20 cellular contexts compared by ENCODE assay signal in the genomic region with DNA sequence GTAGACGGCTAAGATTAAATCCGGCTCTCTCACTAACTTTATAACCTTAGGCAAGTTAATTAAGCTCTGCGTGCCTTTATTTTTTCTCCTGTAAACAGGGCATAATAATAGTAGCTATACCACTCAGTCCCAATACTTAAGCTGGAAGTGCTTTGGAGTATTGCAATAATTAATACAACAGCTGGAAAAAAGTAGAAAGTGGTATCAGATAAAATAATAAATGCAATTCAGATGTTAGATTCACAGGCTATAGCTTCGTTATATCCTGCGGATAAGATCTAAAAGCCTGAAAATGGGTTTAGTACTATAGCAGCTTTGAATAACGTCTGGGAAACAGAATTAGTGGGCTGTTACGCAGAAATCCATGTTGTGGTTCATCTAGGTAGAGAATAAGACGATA. TPM values are rescaled to one million over a fixed set of nuclear protein-coding genes. Genes with fewer than 3 reads are reported as not detected.
DNase-seq lines count a peak whose midpoint lies in the region; ATAC-seq, FAIRE-seq and TF ChIP-seq lines count a peak whose summit lies in the region.
"Had no signal": no experiment of that assay in that cellular context is flagged by ENCODE, and none has a peak within 500 bp of the region (broad histone marks: within the 10 kb centered on the region; RNA-seq: fewer than 3 reads in every experiment).

No MANE protein-coding gene starts in this region.

- peaks cover 48% of the 10 kb centered on the region for H4K20me1 ChIP-seq in Karpas-422 (ENCODE audit: insufficient read depth, low read depth, low read length)

- no peak for ATAC-seq in A549
- ATAC-seq in SK-N-SH treated with all-trans-retinoic acid at 6 μM for 48 hours, result no peak
- ATAC-seq in GM18909 (IDR thresholded peaks at IDR 0.05; ENCODE audit: poor library complexity, unreplicated experiment), result no peak
- ATAC-seq: CD8-positive, alpha-beta T cell had no signal

- POLR2A ChIA-PET in A549 (lab: Yijun Ruan, JAX), result no interaction called here

- H3K4me3 ChIP-seq in A549 (no peak overlapping the region), Karpas-422 (ENCODE audit: low read length) (no peak overlapping the region), neutrophil (ENCODE audit: low read depth in 1 of 2, low read length in 1 of 2) (peak overlapping the region in 1 of 2 experiments; percentile 13), stomach (no peak overlapping the region), left ventricle myocardium inferior (no peak overlapping the region)
- H3K4me3 ChIP-seq: BLaER1 treated with 17β-estradiol and CSF1 and Interleukin-3, amounts not matched to agents 10 nM and 100 nM had no signal

- H3K9ac ChIP-seq in Karpas-422 (ENCODE audit: low read length), result no peak overlapping the region
- H3K9ac ChIP-seq: BLaER1 treated with 17β-estradiol and CSF1 and Interleukin-3, amounts not matched to agents 10 nM and 100 nM had no signal

- H3K9me3 ChIP-seq in A549 (peaks cover 9% of the 10 kb centered on the region; the same call in 2 of the 3 replicates), Karpas-422 (ENCODE audit: low read length) (no peaks in the 10 kb centered on the region), neutrophil (no peaks in the 10 kb centered on the region), stomach (no peaks in the 10 kb centered on the region), left ventricle myocardium inferior (replicated peaks) (peaks cover 9% of the 10 kb centered on the region)

- no peak for DNase-seq in A549 (ENCODE audit: low read depth in 1 of 2, low spot score in 1 of 2)
- DNase-seq in Karpas-422, result no peak
- DNase-seq in stomach, result no peak
- no peak for DNase-seq in left ventricle myocardium inferior
- DNase-seq: 8988T; Caco-2; Calu3; CD4-positive, alpha-beta T cell; CD8-positive, alpha-beta T cell; DMS79 treated with DMSO at 0.1 percent for 48 hours; GF-D8 had no signal

- H3K27me3 ChIP-seq in Karpas-422 (ENCODE audit: low read length), result no peaks in the 10 kb centered on the region
- no peaks in the 10 kb centered on the region for H3K27me3 ChIP-seq in neutrophil
- H3K27me3 ChIP-seq in stomach, result no peaks in the 10 kb centered on the region
- no peaks in the 10 kb centered on the region for H3K27me3 ChIP-seq in left ventricle myocardium inferior (ENCODE audit: low read depth)
- H3K27me3 ChIP-seq: BLaER1 treated with 17β-estradiol and CSF1 and Interleukin-3, amounts not matched to agents 10 nM and 100 nM had no signal

- 92% methylated on average over 8 of the region's 8 CpGs for WGBS in A549 (ENCODE audit: missing lambda C conversion rate)
- WGBS in stomach, 5 donors, result 92 to 98% (median 95%) methylated on average over 8 of the region's 8 CpGs

- intact Hi-C loops in stomach (cut with DNase I; ENCODE audit: low total_unique reads) (no loop called here), left ventricle myocardium inferior (cut with micrococcal nuclease) (no loop called here)

- H3K9me2 ChIP-seq in Karpas-422 (replicated peaks; ENCODE audit: insufficient read depth, low read length), result no peaks in the 10 kb centered on the region

- no peak overlapping the region for H2AFZ ChIP-seq in Karpas-422 (ENCODE audit: low read length)

- no peak for TF ChIP-seq POLR2A in A549 (IDR thresholded peaks at IDR 0.05; ENCODE audit: low read length)
- no peak for TF ChIP-seq POLR2A in stomach (IDR thresholded peaks at IDR 0.05)

- no peak for FAIRE-seq in A549 (lab: Jason Lieb, UNC)
- FAIRE-seq: A204.1, D721Med, G401.6, GM12891 had no signal

- CTCF ChIA-PET in A549 (lab: Yijun Ruan, JAX), result interaction anchor here (1.2 to 1.5 kb wide), 3 partner anchors 13 to 29 kb away, joined by 3 to 4 read pairs (median 4); no protein-coding TSS in a partner anchor

- H3K36me3 ChIP-seq in Karpas-422 (ENCODE audit: insufficient read depth, low read length), result peaks cover 69% of the 10 kb centered on the region
- peaks cover 20% of the 10 kb centered on the region for H3K36me3 ChIP-seq in neutrophil
- no peaks in the 10 kb centered on the region for H3K36me3 ChIP-seq in stomach
- H3K36me3 ChIP-seq in left ventricle myocardium inferior, result no peaks in the 10 kb centered on the region

- H3K4me2 ChIP-seq in A549, result peak overlapping the region; percentile 65; the same call in 1 of the 3 replicates
- no peak overlapping the region for H3K4me2 ChIP-seq in Karpas-422 (ENCODE audit: low read depth, low read length, poor library complexity, severe bottlenecking)

- H3K79me2 ChIP-seq in Karpas-422 (ENCODE audit: low read length), result peaks cover 99% of the 10 kb centered on the region

- no peak for TF ChIP-seq CTCF in A549 (IDR thresholded peaks at IDR 0.05)
- TF ChIP-seq CTCF in neutrophil (IDR thresholded peaks at IDR 0.05), result no peak
- TF ChIP-seq CTCF in stomach (IDR thresholded peaks at IDR 0.05), result no peak
- TF ChIP-seq CTCF in left ventricle myocardium inferior (IDR thresholded peaks at IDR 0.05; ENCODE audit: borderline replicate concordance), result no peak

- H3K4me1 ChIP-seq in A549, result peaks cover 57% of the 10 kb centered on the region
- peaks cover 61% of the 10 kb centered on the region for H3K4me1 ChIP-seq in Karpas-422 (ENCODE audit: low read length)
- peaks cover 74 to 96% of the 10 kb centered on the region in 2 experiments for H3K4me1 ChIP-seq in neutrophil (ENCODE audit: control insufficient read depth in 1 of 2, insufficient read depth in 1 of 2, low read depth in 1 of 2, low read length in 1 of 2)
- H3K4me1 ChIP-seq in stomach, result peaks cover 4 to 45% (median 17%) of the 10 kb centered on the region in 4 donors
- peaks cover 24% of the 10 kb centered on the region for H3K4me1 ChIP-seq in left ventricle myocardium inferior
- H3K4me1 ChIP-seq: Caco-2 had no signal

- TF ChIP-seq RAD21 in A549 (conservative IDR thresholded peaks at IDR 0.05 in 1 of 2, IDR thresholded peaks at IDR 0.05 in 1 of 2), result no peak

- no peak for TF ChIP-seq EP300 in A549 (IDR thresholded peaks at IDR 0.05)
- TF ChIP-seq EP300 in stomach (IDR thresholded peaks at IDR 0.05), result no peak

- peak overlapping the region in 1 of 2 experiments; percentile 53; a peak in 1 of 6 replicates for H3K27ac ChIP-seq in A549
- H3K27ac ChIP-seq in Karpas-422 (ENCODE audit: low read length), result peak overlapping the region; percentile 44; the same call in 1 of the 2 replicates
- peak overlapping the region; percentile 72 for H3K27ac ChIP-seq in neutrophil
- H3K27ac ChIP-seq in stomach, result no peak overlapping the region
- no peak overlapping the region for H3K27ac ChIP-seq in left ventricle myocardium inferior (replicated peaks)
- H3K27ac ChIP-seq: BLaER1 treated with 17β-estradiol and CSF1 and Interleukin-3, amounts not matched to agents 10 nM and 100 nM; C4-2B had no signal

TF ChIP-seq in A549, 52 proteins besides CTCF, POLR2A, EP300 and RAD21:
- TF ChIP-seq, protein P1, sequence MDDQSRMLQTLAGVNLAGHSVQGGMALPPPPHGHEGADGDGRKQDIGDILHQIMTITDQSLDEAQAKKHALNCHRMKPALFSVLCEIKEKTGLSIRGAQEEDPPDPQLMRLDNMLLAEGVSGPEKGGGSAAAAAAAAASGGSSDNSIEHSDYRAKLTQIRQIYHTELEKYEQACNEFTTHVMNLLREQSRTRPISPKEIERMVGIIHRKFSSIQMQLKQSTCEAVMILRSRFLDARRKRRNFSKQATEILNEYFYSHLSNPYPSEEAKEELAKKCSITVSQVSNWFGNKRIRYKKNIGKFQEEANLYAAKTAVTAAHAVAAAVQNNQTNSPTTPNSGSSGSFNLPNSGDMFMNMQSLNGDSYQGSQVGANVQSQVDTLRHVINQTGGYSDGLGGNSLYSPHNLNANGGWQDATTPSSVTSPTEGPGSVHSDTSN (IDR thresholded peaks at IDR 0.05), result no peak
- TF ChIP-seq HEYL (CRISPR knock-in tag; IDR thresholded peaks at IDR 0.05), result no peak
- TF ChIP-seq, protein P2, sequence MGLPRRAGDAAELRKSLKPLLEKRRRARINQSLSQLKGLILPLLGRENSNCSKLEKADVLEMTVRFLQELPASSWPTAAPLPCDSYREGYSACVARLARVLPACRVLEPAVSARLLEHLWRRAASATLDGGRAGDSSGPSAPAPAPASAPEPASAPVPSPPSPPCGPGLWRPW (IDR thresholded peaks at IDR 0.05), result no peak

TF ChIP-seq in SK-N-SH treated with all-trans-retinoic acid at 6 μM for 48 hours, 23 proteins besides CTCF, POLR2A, EP300 and RAD21 (continues in another document):
- TF ChIP-seq ESRRG (CRISPR knock-in tag; IDR thresholded peaks at IDR 0.05) (no peak), RARB (CRISPR knock-in tag; IDR thresholded peaks at IDR 0.05) (no peak), SNAI2 (CRISPR knock-in tag; IDR thresholded peaks at IDR 0.05) (no peak), ZNF8 (CRISPR knock-in tag; IDR thresholded peaks at IDR 0.05) (peak; percentile 100)
- TF ChIP-seq, protein P3, sequence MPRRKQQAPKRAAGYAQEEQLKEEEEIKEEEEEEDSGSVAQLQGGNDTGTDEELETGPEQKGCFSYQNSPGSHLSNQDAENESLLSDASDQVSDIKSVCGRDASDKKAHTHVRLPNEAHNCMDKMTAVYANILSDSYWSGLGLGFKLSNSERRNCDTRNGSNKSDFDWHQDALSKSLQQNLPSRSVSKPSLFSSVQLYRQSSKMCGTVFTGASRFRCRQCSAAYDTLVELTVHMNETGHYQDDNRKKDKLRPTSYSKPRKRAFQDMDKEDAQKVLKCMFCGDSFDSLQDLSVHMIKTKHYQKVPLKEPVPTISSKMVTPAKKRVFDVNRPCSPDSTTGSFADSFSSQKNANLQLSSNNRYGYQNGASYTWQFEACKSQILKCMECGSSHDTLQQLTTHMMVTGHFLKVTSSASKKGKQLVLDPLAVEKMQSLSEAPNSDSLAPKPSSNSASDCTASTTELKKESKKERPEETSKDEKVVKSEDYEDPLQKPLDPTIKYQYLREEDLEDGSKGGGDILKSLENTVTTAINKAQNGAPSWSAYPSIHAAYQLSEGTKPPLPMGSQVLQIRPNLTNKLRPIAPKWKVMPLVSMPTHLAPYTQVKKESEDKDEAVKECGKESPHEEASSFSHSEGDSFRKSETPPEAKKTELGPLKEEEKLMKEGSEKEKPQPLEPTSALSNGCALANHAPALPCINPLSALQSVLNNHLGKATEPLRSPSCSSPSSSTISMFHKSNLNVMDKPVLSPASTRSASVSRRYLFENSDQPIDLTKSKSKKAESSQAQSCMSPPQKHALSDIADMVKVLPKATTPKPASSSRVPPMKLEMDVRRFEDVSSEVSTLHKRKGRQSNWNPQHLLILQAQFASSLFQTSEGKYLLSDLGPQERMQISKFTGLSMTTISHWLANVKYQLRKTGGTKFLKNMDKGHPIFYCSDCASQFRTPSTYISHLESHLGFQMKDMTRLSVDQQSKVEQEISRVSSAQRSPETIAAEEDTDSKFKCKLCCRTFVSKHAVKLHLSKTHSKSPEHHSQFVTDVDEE (CRISPR knock-in tag; IDR thresholded peaks at IDR 0.05), result peak; percentile 93; the same call in 1 of the 2 replicates

RNA-seq across cellular contexts. Expression of a gene that starts 51.8 kb away (rescaled TPM):
- 25.7 and 32.8 TPM in 2 replicates for polyA plus RNA-seq in A549 (2011; rRNA removed)
- polyA plus RNA-seq in A549 (2012; cell fraction: cytosol; rRNA removed), result 7.3 and 9.4 TPM in 2 replicates
- polyA plus RNA-seq in A549 (2012; cell fraction: nucleus; rRNA removed), result 3.7 and 4.9 TPM in 2 replicates
- polyA plus RNA-seq in A549 (2017; fragmentation: RNase III; extraction: RNeasy Plus Mini Kit Qiagen cat#74134 plus additional on column Dnase treatment), result 21.1 to 33.4 TPM (median 30.0 TPM) in 3 replicates
- 15.9 and 19.0 TPM in 2 replicates for polyA minus RNA-seq in A549 (2011; rRNA and poly(A)+ RNA removed)
- total RNA-seq in Karpas-422 (2014; rRNA removed; shearing (Covaris generic); ENCODE audit: low replicate concordance), result 55.4 and 86.6 TPM in 2 replicates
- 10 to 100 TPM in 4 of 5 donors, 1 to 10 TPM in 1; 4.1 to 26.8 (median 15.8) TPM for total RNA-seq in stomach
- polyA plus RNA-seq in stomach, result 1 to 10 TPM; 3.5 to 4.1 (median 3.7) TPM
- total RNA-seq in left ventricle myocardium inferior, result 5.1 TPM

Comparison
In these comparisons a context has a peak if more than half of its experiments do, and no peak if none do; other contexts are left out.
1. H3K27ac ChIP-seq: peak in Karpas-422 (single experiment) and neutrophil (single experiment); none in stomach (0 of 5) and left ventricle myocardium inferior (single experiment).